ENCODE assay signal across 8 cellular contexts in the genomic region with DNA sequence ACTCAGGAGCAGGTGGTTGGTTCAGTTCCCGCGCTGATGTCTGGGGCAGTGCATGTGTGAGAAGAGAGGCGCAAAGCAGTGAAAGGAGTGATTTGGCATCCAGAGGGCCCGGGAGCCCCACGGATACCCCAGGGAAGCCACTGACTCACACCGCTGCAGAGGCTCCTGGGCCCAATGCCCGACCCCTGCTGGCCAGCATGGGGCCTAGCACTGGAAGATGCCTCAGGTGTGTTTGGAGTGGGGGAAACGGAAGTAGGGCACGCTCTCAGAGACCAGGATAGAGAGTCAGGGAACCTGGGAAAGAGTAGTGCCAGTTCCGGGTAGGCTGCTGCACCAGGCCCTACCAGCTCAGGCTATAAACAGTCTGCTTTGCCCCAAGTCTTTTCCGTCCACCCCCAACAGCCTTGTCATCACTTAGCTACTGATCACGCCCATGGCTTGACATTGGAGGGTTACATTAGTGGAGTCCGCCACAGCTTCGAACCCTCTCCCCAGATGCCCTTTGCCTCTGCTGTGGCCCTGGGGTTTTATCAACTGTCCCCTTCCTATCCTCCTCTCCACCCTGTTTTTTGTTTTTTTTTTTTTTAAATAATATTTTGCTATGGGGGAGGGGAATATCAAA. TPM values are rescaled to one million over a fixed set of nuclear protein-coding genes. Genes with fewer than 3 reads are reported as not detected.
DNase-seq lines count a peak whose midpoint lies in the region; ATAC-seq and TF ChIP-seq lines count a peak whose summit lies in the region.

No MANE protein-coding gene starts in this region.

- H3K4me3 ChIP-seq in DND-41 (ENCODE audit: low read depth in 1 of 2, low read length in 2 of 2), result no peak overlapping the region
- H3K4me3 ChIP-seq in HCT116 (replicated peaks in 1 of 2; ENCODE audit: low read depth in 1 of 2, low read length in 2 of 2), result no peak overlapping the region
- H3K4me3 ChIP-seq in SK-N-SH (ENCODE audit: low read depth in 2 of 2, low read length in 1 of 2), result no peak overlapping the region
- no peak overlapping the region for H3K4me3 ChIP-seq in kidney epithelial cell (ENCODE audit: low read depth, low read length)

- H3K9me3 Mint-ChIP-seq in brain, result no peaks in the 10 kb centered on the region
- H3K9me3 Mint-ChIP-seq in stimulated activated memory B cell treated with anti-CD40 and anti-IgM and Interleukin-4, amounts not matched to agents 10 μg/mL and 1 μg/mL and 100 μg/mL, for 72 hours, result no peaks in the 10 kb centered on the region

- CTCF ChIA-PET in HCT116 (lab: Charles Lee) (interaction anchor here (0.7 to 2.7 kb wide), 7 partner anchors 8 to 129 kb away, joined by 3 to 17 read pairs (median 4); partner anchors contain the start of genes CSAD and ZNF740), SK-N-SH (lab: Yijun Ruan, JAX) (interaction anchor here (0.7 to 23.1 kb wide), 18 partner anchors 9 to 135 kb away, joined by 3 to 272 read pairs (median 3); partner anchors contain the start of genes AAAS, CSAD, ESPL1 and IGFBP6)

- TF ChIP-seq CTCF in DND-41 (IDR thresholded peaks at IDR 0.05; ENCODE audit: borderline replicate concordance, extremely low read depth, low read length, poor library complexity, severe bottlenecking) (peak; percentile 63), HCT116 (IDR thresholded peaks at IDR 0.05 in 2 of 3, conservative IDR thresholded peaks at IDR 0.05 in 1 of 3; ENCODE audit: borderline replicate concordance in 1 of 3, insufficient read depth in 1 of 3, low read depth in 2 of 3, low read length in 2 of 3) (peak; percentile 63 to 96 (median 88)), SK-N-SH (IDR thresholded peaks at IDR 0.05) (peak; percentile 73), brain (conservative IDR thresholded peaks at IDR 0.05) (peak; percentile 69 to 74), kidney epithelial cell (IDR thresholded peaks at IDR 0.05; ENCODE audit: insufficient read depth, low read length, poor library complexity, severe bottlenecking) (peak; percentile 98)

- no peak overlapping the region for H2AFZ ChIP-seq in DND-41 (ENCODE audit: low read depth, low read length)
- H2AFZ ChIP-seq in HCT116 (ENCODE audit: low read depth, low read length, poor library complexity, severe bottlenecking), result no peak overlapping the region
- H2AFZ ChIP-seq in SK-N-SH (ENCODE audit: low read depth), result no peak overlapping the region

- no peaks in the 10 kb centered on the region for H3K9me2 ChIP-seq in HCT116 (ENCODE audit: insufficient read depth)
- H3K9me2 ChIP-seq in SK-N-SH, result no peaks in the 10 kb centered on the region

- H3K79me2 ChIP-seq in DND-41 (ENCODE audit: insufficient read depth, low read length) (no peaks in the 10 kb centered on the region), HCT116 (ENCODE audit: insufficient read depth, low read length) (no peaks in the 10 kb centered on the region; the same call in 1 of the 2 replicates), SK-N-SH (ENCODE audit: insufficient read depth) (no peaks in the 10 kb centered on the region; the same call in 1 of the 2 replicates)

- DNase-seq in DND-41 (peak; percentile 36), HCT116 (ENCODE audit: low read depth, low spot score) (peak; percentile 23), SK-N-SH (peak; percentile 79), kidney epithelial cell (ENCODE audit: low read depth) (no peak), occipital lobe (lab: John Stamatoyannopoulos, UW) (no peak), inferior parietal cortex (ENCODE audit: extremely low spot score) (no peak)

- TF ChIP-seq RAD21 in HCT116 (IDR thresholded peaks at IDR 0.05; ENCODE audit: low read depth) (peak; percentile 54), SK-N-SH (IDR thresholded peaks at IDR 0.05; ENCODE audit: low read length) (peak; percentile 51)

- peaks cover 5% of the 10 kb centered on the region for H3K4me1 Mint-ChIP-seq in brain
- peaks cover 39% of the 10 kb centered on the region for H3K4me1 Mint-ChIP-seq in stimulated activated memory B cell treated with anti-CD40 and anti-IgM and Interleukin-4, amounts not matched to agents 10 μg/mL and 1 μg/mL and 100 μg/mL, for 72 hours

- RAD21 ChIA-PET in HCT116 (lab: Charles Lee; ENCODE audit: low non-redundant PET in 1 of 2, low total read pairs in 2 of 2, uncharacterized antibody in 2 of 2, unreplicated experiment in 2 of 2), result interaction anchor here (1.0 to 1.1 kb wide), 2 partner anchors 31 to 124 kb away, joined by 3 read pairs; no protein-coding TSS in a partner anchor

- H3K9me3 ChIP-seq in DND-41 (ENCODE audit: insufficient read depth, low read length, severe bottlenecking), result no peaks in the 10 kb centered on the region
- H3K9me3 ChIP-seq in HCT116 (ENCODE audit: control insufficient read depth in 1 of 2, insufficient read depth in 1 of 2, low read depth in 1 of 2, low read length in 2 of 2), result no peaks in the 10 kb centered on the region
- no peaks in the 10 kb centered on the region for H3K9me3 ChIP-seq in SK-N-SH

- H3K27me3 Mint-ChIP-seq in brain, result peaks cover 3% of the 10 kb centered on the region
- H3K27me3 Mint-ChIP-seq in stimulated activated memory B cell treated with anti-CD40 and anti-IgM and Interleukin-4, amounts not matched to agents 10 μg/mL and 1 μg/mL and 100 μg/mL, for 72 hours, result no peaks in the 10 kb centered on the region

- intact Hi-C loops in HCT116 (cut with micrococcal nuclease), result loop anchor here (1.0 kb wide), 2 partner anchors 31 to 124 kb away; no protein-coding TSS in a partner anchor

- BruUV-seq in HCT116 (replicated peaks; lab: Mats Ljungman, UMichigan), result no TSS peak

- H3K36me3 Mint-ChIP-seq in brain, result peaks cover 26% of the 10 kb centered on the region
- peaks cover 85% of the 10 kb centered on the region for H3K36me3 Mint-ChIP-seq in stimulated activated memory B cell treated with anti-CD40 and anti-IgM and Interleukin-4, amounts not matched to agents 10 μg/mL and 1 μg/mL and 100 μg/mL, for 72 hours

- TF ChIP-seq EP300 in SK-N-SH (IDR thresholded peaks at IDR 0.05; ENCODE audit: borderline replicate concordance in 1 of 2, low read depth in 1 of 2, low read length in 1 of 2), result no peak

- H4K20me1 ChIP-seq in DND-41 (ENCODE audit: insufficient read depth, low read length), result peaks cover 6% of the 10 kb centered on the region; the same call in 1 of the 2 replicates
- H4K20me1 ChIP-seq in HCT116 (ENCODE audit: insufficient read depth), result no peaks in the 10 kb centered on the region
- no peaks in the 10 kb centered on the region for H4K20me1 ChIP-seq in SK-N-SH (ENCODE audit: insufficient read depth)

- no peak for TF ChIP-seq POLR2A in HCT116 (IDR thresholded peaks at IDR 0.05; ENCODE audit: borderline replicate concordance, extremely low read depth, insufficient read depth, insufficient read length)

- peak overlapping the region in 3 of 5 experiments; percentile 8 to 67 (median 17) for H3K27ac Mint-ChIP-seq in brain
- peak overlapping the region; percentile 17 for H3K27ac Mint-ChIP-seq in stimulated activated memory B cell treated with anti-CD40 and anti-IgM and Interleukin-4, amounts not matched to agents 10 μg/mL and 1 μg/mL and 100 μg/mL, for 72 hours

- H3K4me1 ChIP-seq in DND-41 (ENCODE audit: insufficient read depth, low read length) (no peaks in the 10 kb centered on the region), HCT116 (ENCODE audit: control insufficient read depth in 1 of 2, insufficient read depth in 2 of 2, low read length in 2 of 2) (peaks cover 4 to 6% of the 10 kb centered on the region in 2 experiments; a peak in 2 of 4 replicates), SK-N-SH (ENCODE audit: control insufficient read depth in 1 of 2, insufficient read depth in 2 of 2, low read depth in 1 of 2, low read length in 1 of 2) (peaks cover 0 to 12% of the 10 kb centered on the region in 2 experiments; a peak in 1 of 4 replicates)

- POLR2A ChIA-PET in HCT116 (lab: Charles Lee) (interaction anchor here (1.2 to 1.8 kb wide), 2 partner anchors 10 to 124 kb away, joined by 3 to 7 read pairs; partner anchors contain the start of genes CSAD and ZNF740), SK-N-SH (lab: Yijun Ruan, JAX) (interaction anchor here (0.6 to 1.8 kb wide), 2 partner anchors 9 to 32 kb away, joined by 3 to 5 read pairs; partner anchors contain the start of genes CSAD and ZNF740)

- H3K36me3 ChIP-seq in DND-41 (ENCODE audit: insufficient read depth, low read length), result peaks cover 52% of the 10 kb centered on the region
- H3K36me3 ChIP-seq in HCT116 (ENCODE audit: control insufficient read depth in 1 of 2, insufficient read depth in 2 of 2, low read length in 2 of 2), result peaks cover 25 to 26% of the 10 kb centered on the region in 2 experiments; a peak in 3 of 4 replicates
- peaks cover 32 to 38% of the 10 kb centered on the region in 2 experiments for H3K36me3 ChIP-seq in SK-N-SH (replicated peaks in 1 of 2; ENCODE audit: control insufficient read depth in 1 of 2, insufficient read depth in 2 of 2, low read length in 1 of 2)
- peaks cover 6% of the 10 kb centered on the region for H3K36me3 ChIP-seq in kidney epithelial cell (ENCODE audit: control insufficient read depth, insufficient read depth, low read length)

- no peaks in the 10 kb centered on the region for H3K27me3 ChIP-seq in DND-41 (ENCODE audit: insufficient read depth, low read length, poor library complexity)
- H3K27me3 ChIP-seq in HCT116 (ENCODE audit: insufficient read depth, low read length), result no peaks in the 10 kb centered on the region
- H3K27me3 ChIP-seq in SK-N-SH (ENCODE audit: insufficient read depth), result no peaks in the 10 kb centered on the region
- no peaks in the 10 kb centered on the region for H3K27me3 ChIP-seq in kidney epithelial cell (ENCODE audit: control insufficient read depth, insufficient read depth, low read length)

- no peak overlapping the region for H3K4me3 Mint-ChIP-seq in brain
- no peak overlapping the region for H3K4me3 Mint-ChIP-seq in stimulated activated memory B cell treated with anti-CD40 and anti-IgM and Interleukin-4, amounts not matched to agents 10 μg/mL and 1 μg/mL and 100 μg/mL, for 72 hours

- ATAC-seq in DND-41 (ENCODE audit: insufficient read depth, low read depth) (peak; percentile 70), HCT116 (peak; percentile 97)
- ATAC-seq in stimulated activated memory B cell treated with anti-CD40 and anti-IgM and Interleukin-4, amounts not matched to agents 10 μg/mL and 1 μg/mL and 100 μg/mL, for 72 hours, result peak; percentile 79

- H3F3A ChIP-seq in SK-N-SH (replicated peaks; ENCODE audit: insufficient read depth), result peaks cover 13% of the 10 kb centered on the region

- H3K27ac ChIP-seq in DND-41 (ENCODE audit: low read length), result no peak overlapping the region
- no peak overlapping the region for H3K27ac ChIP-seq in HCT116 (ENCODE audit: low read depth, low read length)
- H3K27ac ChIP-seq in SK-N-SH (ENCODE audit: low read depth in 2 of 2, low read length in 1 of 2), result no peak overlapping the region

- no peak overlapping the region for H3K9ac ChIP-seq in DND-41 (ENCODE audit: low read depth, low read length)
- no peak overlapping the region for H3K9ac ChIP-seq in HCT116 (ENCODE audit: low read length)
- no peak overlapping the region for H3K9ac ChIP-seq in SK-N-SH

- 74% methylated on average over 14 of the region's 14 CpGs for WGBS in SK-N-SH (ENCODE audit: low lambda C conversion rate)

- H3K4me2 ChIP-seq in DND-41 (ENCODE audit: insufficient read depth, low read length) (no peak overlapping the region), HCT116 (ENCODE audit: low read length) (no peak overlapping the region), SK-N-SH (no peak overlapping the region)

RNA-seq across cellular contexts. Expression of gene CSAD, which starts 9.5 kb away (rescaled TPM):
- total RNA-seq in HCT116 (2021; ENCODE audit: unreplicated experiment) (20.3 TPM), kidney epithelial cell (5.3 and 9.1 TPM in 2 replicates), occipital lobe (26.0 TPM)
- polyA plus RNA-seq in HCT116 (2012), result 17.4 and 19.4 TPM in 2 replicates
- polyA plus RNA-seq in SK-N-SH (2012; rRNA removed) (32.2 and 45.4 TPM in 2 replicates), brain (ENCODE audit: insufficient read depth, low read depth, low replicate concordance) (2.6 TPM)
- 3.9 and 5.2 TPM in 2 replicates for polyA plus RNA-seq in SK-N-SH (2012; cell fraction: cytosol; rRNA removed)
- 305 and 362 TPM in 2 replicates for polyA plus RNA-seq in SK-N-SH (2012; cell fraction: nucleus; rRNA removed)

RNA-seq across cellular contexts. Expression of gene ZNF740, which starts 9.7 kb away (rescaled TPM):
- 49.7 TPM for total RNA-seq in HCT116 (2021; ENCODE audit: unreplicated experiment)
- 11.8 and 13.2 TPM in 2 replicates for polyA plus RNA-seq in HCT116 (2012)
- polyA plus RNA-seq in SK-N-SH (2012; rRNA removed), result 14.6 and 21.8 TPM in 2 replicates
- 7.9 and 10.3 TPM in 2 replicates for polyA plus RNA-seq in SK-N-SH (2012; cell fraction: cytosol; rRNA removed)
- polyA plus RNA-seq in SK-N-SH (2012; cell fraction: nucleus; rRNA removed), result 41.0 and 89.7 TPM in 2 replicates
- 11.0 TPM for polyA plus RNA-seq in brain (ENCODE audit: insufficient read depth, low read depth, low replicate concordance)
- 9.1 and 9.9 TPM in 2 replicates for total RNA-seq in kidney epithelial cell
- 19.7 TPM for total RNA-seq in occipital lobe

RNA-seq across cellular contexts. Expression of gene ITGB7, which starts 16.8 kb away (rescaled TPM):
- total RNA-seq in HCT116 (2021; ENCODE audit: unreplicated experiment) (1.9 TPM), kidney epithelial cell (0.75 and 1.6 TPM in 2 replicates), occipital lobe (not detected)
- 0.33 and 0.47 TPM in 2 replicates for polyA plus RNA-seq in HCT116 (2012)
- polyA plus RNA-seq in SK-N-SH (2012; rRNA removed) (0.25 and 0.31 TPM in 2 replicates), brain (ENCODE audit: insufficient read depth, low read depth, low replicate concordance) (0.39 TPM)
- polyA plus RNA-seq in SK-N-SH (2012; cell fraction: cytosol; rRNA removed), result 0.03 and 0.16 TPM in 2 replicates
- 2.4 and 2.5 TPM in 2 replicates for polyA plus RNA-seq in SK-N-SH (2012; cell fraction: nucleus; rRNA removed)

RNA-seq across cellular contexts. Expression of gene RARG, which starts 41.8 kb away (rescaled TPM):
- 68.9 TPM for total RNA-seq in HCT116 (2021; ENCODE audit: unreplicated experiment)
- polyA plus RNA-seq in HCT116 (2012), result 50.8 and 54.4 TPM in 2 replicates
- 35.0 and 36.6 TPM in 2 replicates for polyA plus RNA-seq in SK-N-SH (2012; rRNA removed)
- 20.6 and 30.6 TPM in 2 replicates for polyA plus RNA-seq in SK-N-SH (2012; cell fraction: cytosol; rRNA removed)
- polyA plus RNA-seq in SK-N-SH (2012; cell fraction: nucleus; rRNA removed), result 67.2 and 75.5 TPM in 2 replicates
- polyA plus RNA-seq in brain (ENCODE audit: insufficient read depth, low read depth, low replicate concordance), result 4.1 TPM
- 6.1 and 6.9 TPM in 2 replicates for total RNA-seq in kidney epithelial cell
- 7.6 TPM for total RNA-seq in occipital lobe

Comparison
In these comparisons a context has a peak if more than half of its experiments do, and no peak if none do; other contexts are left out.
1. DNase-seq: peak in DND-41 (single experiment), HCT116 (single experiment) and SK-N-SH (single experiment); none in kidney epithelial cell (single experiment), occipital lobe (single experiment) and inferior parietal cortex (single experiment).
2. Peak in every context shown above with its lines, with median percentiles within 50 percentile points of each other: ATAC-seq and CTCF ChIP-seq.